28 cellular contexts compared by ENCODE assay signal in genomic region chr15:66786708-66787471, GRCh38.
DNase-seq lines count a peak whose midpoint lies in the region; TF ChIP-seq lines count a peak whose summit lies in the region.
"Had no signal": no experiment of that assay in that cellular context is flagged by ENCODE, and none has a peak within 500 bp of the region (broad histone marks: within the 10 kb centered on the region; RNA-seq: fewer than 3 reads in every experiment).

No MANE protein-coding gene starts in this region.

- no peak overlapping the region for H3K27ac ChIP-seq in BLaER1
- H3K27ac ChIP-seq: HL-60, pancreas, tibial artery had no signal

- DNase-seq in NAMALWA (ENCODE audit: low spot score) (peak; percentile 11), left kidney (ENCODE audit: low read depth, low spot score) (peak; percentile 56), osteocyte (ENCODE audit: extremely low spot score, unreplicated experiment) (no peak), hippocampal formation (lab: John Stamatoyannopoulos, UW) (no peak), NCI-H1092 (lab: John Stamatoyannopoulos, UW) (no peak), GM20000 (ENCODE audit: low spot score) (no peak)
- DNase-seq: activated CD8-positive, alpha-beta memory T cell treated with anti-CD3 and anti-CD28 coated beads, Interleukin-2, amount 50 U/mL, for 48 hours; activated CD8-positive, alpha-beta T cell treated with anti-CD3 and anti-CD28 coated beads for 36 hours; activated naive CD8-positive, alpha-beta T cell treated with anti-CD3 and anti-CD28 coated beads, Interleukin-2, amount 10 ng/mL, durations not matched to agents 7 days and 5 days; C1 segment of cervical spinal cord; caudate nucleus; COR-L47; cortex of kidney; effector memory CD8-positive, alpha-beta T cell; HCEC 1CT; naive thymus-derived CD8-positive, alpha-beta T cell; NCI-H1417 treated with DMSO at 0.1 percent for 48 hours; NCI-H2081 treated with DMSO at 0.1 percent for 48 hours; NCI-H2227 treated with DMSO at 0.1 percent for 48 hours; NCI-H526 treated with DMSO at 0.1 percent for 48 hours; pancreas; PC-3; retina; Right ventricle myocardium superior; small intestine had no signal

- no peak overlapping the region for H3K9ac ChIP-seq in BLaER1

- H3K4me1 Mint-ChIP-seq in osteocyte (ENCODE audit: unreplicated experiment), result peaks cover 48% of the 10 kb centered on the region
- H3K4me1 Mint-ChIP-seq: activated naive CD8-positive, alpha-beta T cell treated with anti-CD3 and anti-CD28 coated beads, Interleukin-2, amount 10 ng/mL, durations not matched to agents 7 days and 5 days had no signal

- H3K27me3 ChIP-seq in BLaER1, result no peaks in the 10 kb centered on the region
- H3K27me3 ChIP-seq: pancreas, tibial artery had no signal

- H3K9me3 ChIP-seq in BLaER1, result no peaks in the 10 kb centered on the region
- H3K9me3 ChIP-seq: pancreas, tibial artery had no signal

- TF ChIP-seq CTCF in osteocyte (IDR thresholded peaks at IDR 0.05) (no peak), GM20000 (IDR thresholded peaks at IDR 0.05; ENCODE audit: extremely low read depth, missing control alignments) (no peak)

- no peaks in the 10 kb centered on the region for H4K20me1 ChIP-seq in BLaER1

- H3K27ac Mint-ChIP-seq in osteocyte (ENCODE audit: unreplicated experiment), result peak overlapping the region; percentile 70
- H3K27ac Mint-ChIP-seq: activated CD8-positive, alpha-beta T cell treated with anti-CD3 and anti-CD28 coated beads for 36 hours; activated naive CD8-positive, alpha-beta T cell treated with anti-CD3 and anti-CD28 coated beads, Interleukin-2, amount 10 ng/mL, durations not matched to agents 7 days and 5 days; effector memory CD8-positive, alpha-beta T cell had no signal

- no peak overlapping the region for H3K4me3 Mint-ChIP-seq in osteocyte (ENCODE audit: unreplicated experiment)
- H3K4me3 Mint-ChIP-seq: activated CD8-positive, alpha-beta T cell treated with anti-CD3 and anti-CD28 coated beads for 36 hours; activated naive CD8-positive, alpha-beta T cell treated with anti-CD3 and anti-CD28 coated beads, Interleukin-2, amount 10 ng/mL, durations not matched to agents 7 days and 5 days; effector memory CD8-positive, alpha-beta T cell; naive thymus-derived CD8-positive, alpha-beta T cell had no signal

- no peaks in the 10 kb centered on the region for H3K36me3 ChIP-seq in BLaER1
- H3K36me3 ChIP-seq: pancreas had no signal

- no peaks in the 10 kb centered on the region for H3K36me3 Mint-ChIP-seq in osteocyte (ENCODE audit: unreplicated experiment)
- H3K36me3 Mint-ChIP-seq: activated naive CD8-positive, alpha-beta T cell treated with anti-CD3 and anti-CD28 coated beads, Interleukin-2, amount 10 ng/mL, durations not matched to agents 7 days and 5 days; naive thymus-derived CD8-positive, alpha-beta T cell had no signal

- H3K4me3 ChIP-seq in BLaER1, result no peak overlapping the region
- H3K4me3 ChIP-seq: pancreas, tibial artery had no signal

- H3K27me3 Mint-ChIP-seq in osteocyte (ENCODE audit: unreplicated experiment), result no peaks in the 10 kb centered on the region
- H3K27me3 Mint-ChIP-seq: activated CD8-positive, alpha-beta T cell treated with anti-CD3 and anti-CD28 coated beads for 36 hours; activated naive CD8-positive, alpha-beta T cell treated with anti-CD3 and anti-CD28 coated beads, Interleukin-2, amount 10 ng/mL, durations not matched to agents 7 days and 5 days had no signal

- H3K4me1 ChIP-seq in BLaER1, result peaks cover 29% of the 10 kb centered on the region
- H3K4me1 ChIP-seq: pancreas had no signal

- H3K9me3 Mint-ChIP-seq in osteocyte (ENCODE audit: unreplicated experiment), result no peaks in the 10 kb centered on the region
- H3K9me3 Mint-ChIP-seq: activated CD8-positive, alpha-beta T cell treated with anti-CD3 and anti-CD28 coated beads for 36 hours; activated naive CD8-positive, alpha-beta T cell treated with anti-CD3 and anti-CD28 coated beads, Interleukin-2, amount 10 ng/mL, durations not matched to agents 7 days and 5 days; effector memory CD8-positive, alpha-beta T cell had no signal

- peak overlapping the region; percentile 40 for H3K4me2 ChIP-seq in BLaER1

Comparison
In these comparisons a context has a peak if more than half of its experiments do, and no peak if none do; other contexts are left out.
1. DNase-seq: peak in NAMALWA (single experiment) and left kidney (single experiment); none in osteocyte (single experiment), hippocampal formation (0 of 2), NCI-H1092 (single experiment) and GM20000 (single experiment).